ENCODE assay signal across 25 cellular contexts in genomic region chr11:1109918-1110705, GRCh38. TPM values are rescaled to one million over a fixed set of nuclear protein-coding genes. Genes with fewer than 3 reads are reported as not detected.
"Had no signal": no experiment of that assay in that cellular context is flagged by ENCODE, and none has a peak within 500 bp of the region (broad histone marks: within the 10 kb centered on the region; RNA-seq: fewer than 3 reads in every experiment).

No MANE protein-coding gene starts in this region.

- H3K36me3 ChIP-seq: cardiac muscle cell, thyroid gland had no signal

- H3K79me2 ChIP-seq: parathyroid adenoma had no signal

- H3K4me1 ChIP-seq: body of pancreas, parathyroid adenoma, thyroid gland had no signal

- ATAC-seq: activated CD4-positive, CD25-positive, alpha-beta regulatory T cell treated with anti-CD3 and anti-CD28 coated beads, Interleukin-2, amount 50 U/mL, for 24 hours; activated CD8-positive, alpha-beta memory T cell treated with anti-CD3 and anti-CD28 coated beads, Interleukin-2, amount 10 ng/mL, durations not matched to agents 7 days and 5 days; activated CD8-positive, alpha-beta T cell treated with anti-CD3 and anti-CD28 coated beads for 36 hours; activated naive CD8-positive, alpha-beta T cell treated with anti-CD3 and anti-CD28 coated beads, Interleukin-2, amount 50 U/mL, for 24 hours; body of pancreas; naive thymus-derived CD4-positive, alpha-beta T cell; SK-N-SH treated with all-trans-retinoic acid at 6 μM for 48 hours had no signal

- H3K27me3 Mint-ChIP-seq: activated CD4-positive, alpha-beta T cell treated with anti-CD3 and anti-CD28 coated beads, Interleukin-2, amount 10 ng/mL, durations not matched to agents 7 days and 5 days; activated CD8-positive, alpha-beta memory T cell treated with anti-CD3 and anti-CD28 coated beads, Interleukin-2, amount 10 ng/mL, durations not matched to agents 7 days and 5 days; activated CD8-positive, alpha-beta T cell treated with anti-CD3 and anti-CD28 coated beads for 36 hours; activated naive CD4-positive, alpha-beta T cell treated with anti-CD3 and anti-CD28 coated beads, Interleukin-2, amount 10 ng/mL, durations not matched to agents 7 days and 5 days; activated naive CD8-positive, alpha-beta T cell treated with anti-CD3 and anti-CD28 coated beads, Interleukin-2, amount 50 U/mL, for 24 hours; dendritic cell treated with granulocyte-macrophage colony-stimulating factor and Interleukin-4, amounts not matched to agents 40 ng/mL and 50 ng/mL, for 4 days; naive thymus-derived CD4-positive, alpha-beta T cell; stimulated activated naive CD8-positive, alpha-beta T cell treated with anti-CD3 and anti-CD28 coated beads, Interleukin-15, Interleukin-2, amounts not matched to agents 100 ng/mL and 50 ng/mL, for 24 hours had no signal

- H3K9me3 ChIP-seq: body of pancreas, thyroid gland had no signal

- H3K4me3 ChIP-seq: body of pancreas, cardiac muscle cell, lung, thyroid gland had no signal

- H3K36me3 Mint-ChIP-seq: activated CD8-positive, alpha-beta memory T cell treated with anti-CD3 and anti-CD28 coated beads, Interleukin-2, amount 10 ng/mL, durations not matched to agents 7 days and 5 days; activated naive CD4-positive, alpha-beta T cell treated with anti-CD3 and anti-CD28 coated beads, Interleukin-2, amount 10 ng/mL, durations not matched to agents 7 days and 5 days; naive thymus-derived CD4-positive, alpha-beta T cell had no signal

- H3K27ac ChIP-seq: body of pancreas, cardiac muscle cell, parathyroid adenoma, thyroid gland, VCaP had no signal

- H3K9me3 Mint-ChIP-seq: activated CD4-positive, alpha-beta T cell treated with anti-CD3 and anti-CD28 coated beads, Interleukin-2, amount 10 ng/mL, durations not matched to agents 7 days and 5 days; activated CD8-positive, alpha-beta T cell treated with anti-CD3 and anti-CD28 coated beads for 36 hours; activated naive CD8-positive, alpha-beta T cell treated with anti-CD3 and anti-CD28 coated beads, Interleukin-2, amount 50 U/mL, for 24 hours; dendritic cell treated with granulocyte-macrophage colony-stimulating factor and Interleukin-4, amounts not matched to agents 40 ng/mL and 50 ng/mL, for 4 days; stimulated activated naive CD8-positive, alpha-beta T cell treated with anti-CD3 and anti-CD28 coated beads, Interleukin-15, Interleukin-2, amounts not matched to agents 100 ng/mL and 50 ng/mL, for 24 hours; T-helper 2 cell treated with Interferon-gamma antibody and Interleukin-4, amounts not matched to agents 5 μg/mL and 100 μg/mL, for 36 hours had no signal

- DNase-seq: activated CD4-positive, alpha-beta T cell treated with anti-CD3 and anti-CD28 coated beads, Interleukin-2, amount 10 ng/mL, durations not matched to agents 7 days and 5 days; activated CD8-positive, alpha-beta memory T cell treated with anti-CD3 and anti-CD28 coated beads, Interleukin-2, amount 10 ng/mL, durations not matched to agents 7 days and 5 days; activated CD8-positive, alpha-beta T cell treated with anti-CD3 and anti-CD28 coated beads for 36 hours; activated naive CD4-positive, alpha-beta T cell treated with anti-CD3 and anti-CD28 coated beads, Interleukin-2, amount 10 ng/mL, durations not matched to agents 7 days and 5 days; activated naive CD8-positive, alpha-beta T cell treated with anti-CD3 and anti-CD28 coated beads, Interleukin-2, amount 50 U/mL, for 24 hours; activated T-cell treated with anti-CD3 and anti-CD28 coated beads for 4 hours; body of pancreas; effector CD4-positive, alpha-beta T cell; foreskin melanocyte; hypothalamus; stimulated activated CD4-positive, alpha-beta T cell treated with anti-CD3 and anti-CD28 coated beads, Interleukin-12 subunit alpha, Interleukin-12 subunit beta, amount 100 ng/mL, for 4 hours; stimulated activated CD4-positive, alpha-beta T cell treated with anti-CD3 and anti-CD28 coated beads, Interleukin-4, amount 100 ng/mL, for 4 hours; substantia nigra; thyroid gland had no signal

- H3K9ac ChIP-seq: parathyroid adenoma had no signal

- H3K27me3 ChIP-seq: cardiac muscle cell, thyroid gland had no signal

- H3K4me3 Mint-ChIP-seq: activated CD4-positive, alpha-beta T cell treated with anti-CD3 and anti-CD28 coated beads, Interleukin-2, amount 10 ng/mL, durations not matched to agents 7 days and 5 days; activated CD8-positive, alpha-beta memory T cell treated with anti-CD3 and anti-CD28 coated beads, Interleukin-2, amount 10 ng/mL, durations not matched to agents 7 days and 5 days; activated CD8-positive, alpha-beta T cell treated with anti-CD3 and anti-CD28 coated beads for 36 hours; activated naive CD4-positive, alpha-beta T cell treated with anti-CD3 and anti-CD28 coated beads, Interleukin-2, amount 10 ng/mL, durations not matched to agents 7 days and 5 days; activated naive CD8-positive, alpha-beta T cell treated with anti-CD3 and anti-CD28 coated beads, Interleukin-2, amount 50 U/mL, for 24 hours; dendritic cell treated with granulocyte-macrophage colony-stimulating factor and Interleukin-4, amounts not matched to agents 40 ng/mL and 50 ng/mL, for 4 days; naive thymus-derived CD4-positive, alpha-beta T cell; stimulated activated naive CD8-positive, alpha-beta T cell treated with anti-CD3 and anti-CD28 coated beads, Interleukin-15, Interleukin-2, amounts not matched to agents 100 ng/mL and 50 ng/mL, for 24 hours; T-helper 2 cell treated with Interferon-gamma antibody and Interleukin-4, amounts not matched to agents 5 μg/mL and 100 μg/mL, for 36 hours had no signal

- H2AFZ ChIP-seq: parathyroid adenoma had no signal

- H3K27ac Mint-ChIP-seq: activated CD4-positive, alpha-beta T cell treated with anti-CD3 and anti-CD28 coated beads, Interleukin-2, amount 10 ng/mL, durations not matched to agents 7 days and 5 days; activated CD8-positive, alpha-beta memory T cell treated with anti-CD3 and anti-CD28 coated beads, Interleukin-2, amount 10 ng/mL, durations not matched to agents 7 days and 5 days; activated CD8-positive, alpha-beta T cell treated with anti-CD3 and anti-CD28 coated beads for 36 hours; activated naive CD4-positive, alpha-beta T cell treated with anti-CD3 and anti-CD28 coated beads, Interleukin-2, amount 10 ng/mL, durations not matched to agents 7 days and 5 days; activated naive CD8-positive, alpha-beta T cell treated with anti-CD3 and anti-CD28 coated beads, Interleukin-2, amount 50 U/mL, for 24 hours; dendritic cell treated with granulocyte-macrophage colony-stimulating factor and Interleukin-4, amounts not matched to agents 40 ng/mL and 50 ng/mL, for 4 days; naive thymus-derived CD4-positive, alpha-beta T cell; stimulated activated naive CD8-positive, alpha-beta T cell treated with anti-CD3 and anti-CD28 coated beads, Interleukin-15, Interleukin-2, amounts not matched to agents 100 ng/mL and 50 ng/mL, for 24 hours; T-helper 2 cell treated with Interferon-gamma antibody and Interleukin-4, amounts not matched to agents 5 μg/mL and 100 μg/mL, for 36 hours had no signal

- H3K4me1 Mint-ChIP-seq: activated CD8-positive, alpha-beta memory T cell treated with anti-CD3 and anti-CD28 coated beads, Interleukin-2, amount 10 ng/mL, durations not matched to agents 7 days and 5 days; activated naive CD4-positive, alpha-beta T cell treated with anti-CD3 and anti-CD28 coated beads, Interleukin-2, amount 10 ng/mL, durations not matched to agents 7 days and 5 days; activated naive CD8-positive, alpha-beta T cell treated with anti-CD3 and anti-CD28 coated beads, Interleukin-2, amount 50 U/mL, for 24 hours had no signal

RNA-seq across cellular contexts. Expression of gene MUC2, which starts 35.4 kb away (rescaled TPM):
- total RNA-seq: activated CD4-positive, alpha-beta T cell treated with anti-CD3 and anti-CD28 coated beads, Interleukin-2, amount 10 ng/mL, durations not matched to agents 7 days and 5 days; activated CD8-positive, alpha-beta memory T cell treated with anti-CD3 and anti-CD28 coated beads, Interleukin-2, amount 10 ng/mL, durations not matched to agents 7 days and 5 days; activated CD8-positive, alpha-beta T cell treated with anti-CD3 and anti-CD28 coated beads for 36 hours; naive thymus-derived CD4-positive, alpha-beta T cell; thyroid gland had no signal

RNA-seq across cellular contexts. Expression of gene MUC5AC, which starts 47.6 kb away (rescaled TPM):
- total RNA-seq: activated CD4-positive, alpha-beta T cell treated with anti-CD3 and anti-CD28 coated beads, Interleukin-2, amount 10 ng/mL, durations not matched to agents 7 days and 5 days; activated CD8-positive, alpha-beta memory T cell treated with anti-CD3 and anti-CD28 coated beads, Interleukin-2, amount 10 ng/mL, durations not matched to agents 7 days and 5 days; activated CD8-positive, alpha-beta T cell treated with anti-CD3 and anti-CD28 coated beads for 36 hours; cardiac muscle cell; naive thymus-derived CD4-positive, alpha-beta T cell; thyroid gland; ureter had no signal
